6 cellular contexts compared by ENCODE assay signal in genomic region chr7:151008511-151009323, GRCh38. TPM values are rescaled to one million over a fixed set of nuclear protein-coding genes. Genes with fewer than 3 reads are reported as not detected.
DNase-seq lines count a peak whose midpoint lies in the region; ATAC-seq and TF ChIP-seq lines count a peak whose summit lies in the region.

No MANE protein-coding gene starts in this region.

- H3K9me3 ChIP-seq in CD4-positive, alpha-beta T cell (ENCODE audit: control insufficient read depth, low read length) = no peaks in the 10 kb centered on the region
- no peaks in the 10 kb centered on the region for H3K9me3 ChIP-seq in cardiac muscle cell (ENCODE audit: low read depth)

- H3K27ac ChIP-seq in CD4-positive, alpha-beta T cell (ENCODE audit: low read depth, low read length) = peak overlapping the region; percentile 74
- H3K27ac ChIP-seq in cardiac muscle cell = no peak overlapping the region

- peak; percentile 18 for ATAC-seq in CD4-positive, alpha-beta T cell (ENCODE audit: poor library complexity)
- peak; percentile 75 for ATAC-seq in HG03039 (IDR thresholded peaks at IDR 0.05; ENCODE audit: unreplicated experiment)

- POLR2A ChIA-PET in CD4-positive, alpha-beta T cell (lab: Charles Lee) = interaction anchor here (0.7 to 8.5 kb wide), 9 partner anchors 10 to 110 kb away, joined by 3 to 77 read pairs (median 6); partner anchors contain the start of gene ABCB8

- CTCF ChIA-PET in CD4-positive, alpha-beta T cell (lab: Charles Lee) = interaction anchor here (0.6 to 1.7 kb wide), 7 partner anchors 10 to 1822 kb away, joined by 3 to 12 read pairs (median 5); partner anchors contain the start of gene ABCB8

- H3K27ac Mint-ChIP-seq in CD4-positive, alpha-beta T cell = peak overlapping the region; percentile 88

- intact Hi-C loops in CD4-positive, alpha-beta T cell (cut with DNase I, micrococcal nuclease) = no loop called here

- peaks cover 30% of the 10 kb centered on the region for H3K4me1 ChIP-seq in cardiac muscle cell (ENCODE audit: low read depth)

- H3K27me3 ChIP-seq in CD4-positive, alpha-beta T cell (ENCODE audit: control insufficient read depth, insufficient read depth, low read length) = no peaks in the 10 kb centered on the region
- H3K27me3 ChIP-seq in cardiac muscle cell = no peaks in the 10 kb centered on the region

- H3K4me3 ChIP-seq in cardiac muscle cell = no peak overlapping the region

- peaks cover 8% of the 10 kb centered on the region for H3K36me3 Mint-ChIP-seq in CD4-positive, alpha-beta T cell (ENCODE audit: low read depth)

- peak overlapping the region; percentile 87 for H3K4me3 Mint-ChIP-seq in CD4-positive, alpha-beta T cell

- no peaks in the 10 kb centered on the region for H3K27me3 Mint-ChIP-seq in CD4-positive, alpha-beta T cell

- peak; percentile 53 to 82 (median 70) for DNase-seq in CD4-positive, alpha-beta T cell
- peak; percentile 86 to 89 for DNase-seq in activated CD4-positive, alpha-beta T cell treated with anti-CD3 and anti-CD28 coated beads, Interleukin-2, amount 50 U/mL, for 48 hours
- peak in 1 of 2 donors; percentile 76 for DNase-seq in cardiac muscle cell (ENCODE audit: low read depth in 1 of 2, low spot score in 1 of 2)
- DNase-seq in stimulated activated CD4-positive, alpha-beta T cell treated with anti-CD3 and anti-CD28 coated beads, TNF-alpha, amount 100 ng/mL, for 4 hours (ENCODE audit: low read depth in 3 of 3) = peak; percentile 54 to 77 (median 57)
- no peak for DNase-seq in EL

- no peaks in the 10 kb centered on the region for H3K9me3 Mint-ChIP-seq in CD4-positive, alpha-beta T cell

- no peaks in the 10 kb centered on the region for H3K36me3 ChIP-seq in cardiac muscle cell

- TF ChIP-seq CTCF in CD4-positive, alpha-beta T cell (IDR thresholded peaks at IDR 0.05) = peak; percentile 67
- TF ChIP-seq CTCF in cardiac muscle cell (IDR thresholded peaks at IDR 0.05; ENCODE audit: low read depth, low read length) = peak; percentile 82

- H3K4me1 Mint-ChIP-seq in CD4-positive, alpha-beta T cell (ENCODE audit: low read depth) = peaks cover 71% of the 10 kb centered on the region

RNA-seq across cellular contexts. Expression of gene ATG9B, which starts 15.6 kb away (rescaled TPM):
- 10 to 100 TPM; 16.8 to 17.1 TPM for total RNA-seq in CD4-positive, alpha-beta T cell
- 7.1 and 8.4 TPM in 2 replicates for total RNA-seq in cardiac muscle cell
- polyA plus RNA-seq in cardiac muscle cell = 13.0 and 22.7 TPM in 2 replicates

RNA-seq across cellular contexts. Expression of gene NOS3, which starts 17.9 kb away (rescaled TPM):
- total RNA-seq in CD4-positive, alpha-beta T cell = 1 to 10 TPM; 3.9 to 7.1 TPM
- 19.7 and 20.3 TPM in 2 replicates for total RNA-seq in cardiac muscle cell
- 13.1 and 16.3 TPM in 2 replicates for polyA plus RNA-seq in cardiac muscle cell

RNA-seq across cellular contexts. Expression of gene ABCB8, which starts 19.5 kb away (rescaled TPM):
- 10 to 100 TPM; 57.0 to 62.2 TPM for total RNA-seq in CD4-positive, alpha-beta T cell
- total RNA-seq in cardiac muscle cell = 27.2 and 29.2 TPM in 2 replicates
- polyA plus RNA-seq in cardiac muscle cell = 18.4 and 20.4 TPM in 2 replicates

RNA-seq across cellular contexts. Expression of gene KCNH2, which starts 30.6 kb away (rescaled TPM):
- 1 to 10 TPM; 1.9 to 2.3 TPM for total RNA-seq in CD4-positive, alpha-beta T cell
- 91.5 and 110 TPM in 2 replicates for total RNA-seq in cardiac muscle cell
- 48.0 and 64.2 TPM in 2 replicates for polyA plus RNA-seq in cardiac muscle cell

RNA-seq across cellular contexts. Expression of gene ASIC3, which starts 39.6 kb away (rescaled TPM):
- 10 to 100 TPM; 13.8 to 15.2 TPM for total RNA-seq in CD4-positive, alpha-beta T cell
- total RNA-seq in cardiac muscle cell = 9.0 and 9.8 TPM in 2 replicates
- polyA plus RNA-seq in cardiac muscle cell = 5.2 and 6.8 TPM in 2 replicates
